Comparison of ENCODE assay signal across 21 cellular contexts in genomic region chr13:109770436-109770835, GRCh38.
"Had no signal": no experiment of that assay in that cellular context is flagged by ENCODE, and none has a peak within 500 bp of the region (broad histone marks: within the 10 kb centered on the region; RNA-seq: fewer than 3 reads in every experiment).

No MANE protein-coding gene starts in this region.

- H3K4me1 Mint-ChIP-seq: neural crest cell had no signal

- H3K27ac Mint-ChIP-seq: effector memory CD8-positive, alpha-beta T cell; memory B cell; natural killer cell treated with Interleukin-12 subunit alpha and Interleukin-12 subunit beta and Interleukin-15 and Interleukin-18, amount 100 ng/mL, for 72 hours; stimulated activated effector memory CD8-positive, alpha-beta T cell treated with anti-CD3 and anti-CD28 coated beads, Interleukin-12 subunit alpha, Interleukin-12 subunit beta, amount 100 ng/mL, for 72 hours had no signal

- H3K36me3 Mint-ChIP-seq: naive B cell; natural killer cell treated with Interleukin-12 subunit alpha and Interleukin-12 subunit beta and Interleukin-15 and Interleukin-18, amount 100 ng/mL, for 72 hours; stimulated activated effector memory CD8-positive, alpha-beta T cell treated with anti-CD3 and anti-CD28 coated beads, Interleukin-12 subunit alpha, Interleukin-12 subunit beta, amount 100 ng/mL, for 72 hours had no signal

- H3K4me3 Mint-ChIP-seq: effector memory CD8-positive, alpha-beta T cell; memory B cell; natural killer cell treated with Interleukin-12 subunit alpha and Interleukin-12 subunit beta and Interleukin-15 and Interleukin-18, amount 100 ng/mL, for 72 hours; neural crest cell; stimulated activated effector memory CD8-positive, alpha-beta T cell treated with anti-CD3 and anti-CD28 coated beads, Interleukin-12 subunit alpha, Interleukin-12 subunit beta, amount 100 ng/mL, for 72 hours had no signal

- H3K4me1 ChIP-seq: prostate gland had no signal

- H3K4me3 ChIP-seq: lung, prostate gland, right atrium auricular region, sigmoid colon, suprapubic skin, transverse colon had no signal

- H3K27me3 ChIP-seq: right atrium auricular region, sigmoid colon, suprapubic skin, transverse colon had no signal

- H3K27me3 Mint-ChIP-seq: effector memory CD8-positive, alpha-beta T cell; memory B cell; naive B cell; natural killer cell treated with Interleukin-12 subunit alpha and Interleukin-12 subunit beta and Interleukin-15 and Interleukin-18, amount 100 ng/mL, for 72 hours had no signal

- H3K9me3 Mint-ChIP-seq: memory B cell; naive B cell; natural killer cell treated with Interleukin-12 subunit alpha and Interleukin-12 subunit beta and Interleukin-15 and Interleukin-18, amount 100 ng/mL, for 72 hours; stimulated activated effector memory CD8-positive, alpha-beta T cell treated with anti-CD3 and anti-CD28 coated beads, Interleukin-12 subunit alpha, Interleukin-12 subunit beta, amount 100 ng/mL, for 72 hours had no signal

- H3K9me3 ChIP-seq: prostate gland, right atrium auricular region, sigmoid colon, suprapubic skin, transverse colon had no signal

- H3K27ac ChIP-seq: prostate gland, right atrium auricular region, sigmoid colon, suprapubic skin, transverse colon had no signal

- ATAC-seq: effector memory CD8-positive, alpha-beta T cell; left lobe of liver; natural killer cell treated with Interleukin-12 subunit alpha and Interleukin-12 subunit beta and Interleukin-15 and Interleukin-18, amount 100 ng/mL, for 72 hours; stimulated activated effector memory CD8-positive, alpha-beta T cell treated with anti-CD3 and anti-CD28 coated beads, Interleukin-12 subunit alpha, Interleukin-12 subunit beta, amount 100 ng/mL, for 72 hours had no signal

- DNase-seq: cerebellar nuclear complex; cortex of kidney; effector memory CD8-positive, alpha-beta T cell; erythroblast; kidney; naive B cell; nucleus accumbens; sigmoid colon; stimulated activated CD4-positive, alpha-beta T cell treated with anti-CD3 and anti-CD28 coated beads, Interleukin-2, amount 100 ng/mL, for 24 hours; stimulated activated CD4-positive, alpha-beta T cell treated with anti-CD3 and anti-CD28 coated beads, Interleukin-4, amount 100 ng/mL, for 24 hours; stimulated activated naive CD4-positive, alpha-beta T cell treated with Interleukin-2 at 50 U/mL for 16 hours; transverse colon had no signal
